18 cellular contexts compared by ENCODE assay signal in the genomic region with DNA sequence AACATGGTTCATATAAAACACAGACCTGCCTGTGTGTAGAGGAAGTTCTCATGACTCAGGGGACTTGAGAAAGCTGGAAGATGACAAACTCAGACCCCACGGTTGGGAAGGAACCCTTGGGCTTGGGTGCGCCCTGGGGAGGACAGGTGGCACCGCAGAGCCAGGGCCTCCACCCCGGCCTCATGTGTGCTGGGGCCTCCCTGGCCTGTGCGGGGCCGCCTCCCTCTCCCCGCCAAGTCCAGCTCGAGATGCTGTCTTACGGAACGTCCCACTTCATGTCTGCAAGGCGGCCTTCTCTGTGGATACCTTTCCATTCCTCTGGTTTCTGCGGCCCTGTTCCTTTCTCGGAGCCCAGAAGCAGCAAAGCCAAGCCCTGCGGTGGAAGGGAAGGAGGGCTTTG.
A peak's percentile ranks its signal among the peaks of the same experiment; 100 is the strongest.
DNase-seq lines count a peak whose midpoint lies in the region; ATAC-seq and TF ChIP-seq lines count a peak whose summit lies in the region.
"Had no signal": no experiment of that assay in that cellular context is flagged by ENCODE, and none has a peak within 500 bp of the region (broad histone marks: within the 10 kb centered on the region; RNA-seq: fewer than 3 reads in every experiment).

No MANE protein-coding gene starts in this region.

- ATAC-seq in activated CD8-positive, alpha-beta T cell treated with anti-CD3 and anti-CD28 coated beads, Interleukin-2, amount 10 ng/mL, durations not matched to agents 7 days and 5 days = no peak
- ATAC-seq in GM18870 (IDR thresholded peaks at IDR 0.05; ENCODE audit: unreplicated experiment) = no peak

- H3K36me3 ChIP-seq in A673 (ENCODE audit: insufficient read depth, low read length, poor library complexity, severe bottlenecking) (no peaks in the 10 kb centered on the region), smooth muscle cell (ENCODE audit: low read depth) (no peaks in the 10 kb centered on the region)
- H3K36me3 ChIP-seq: brain microvascular endothelial cell had no signal

- no peak overlapping the region for H3K27ac Mint-ChIP-seq in activated CD8-positive, alpha-beta T cell treated with anti-CD3 and anti-CD28 coated beads, Interleukin-2, amount 10 ng/mL, durations not matched to agents 7 days and 5 days
- H3K27ac Mint-ChIP-seq: activated CD4-positive, alpha-beta T cell treated with anti-CD3 and anti-CD28 coated beads, Interleukin-2, amount 10 ng/mL, durations not matched to agents 24 days and 14 days; activated naive CD4-positive, alpha-beta T cell treated with anti-CD3 and anti-CD28 coated beads, Interleukin-2, amount 50 U/mL, for 24 hours had no signal

- no peaks in the 10 kb centered on the region for H3K27me3 ChIP-seq in A673 (replicated peaks; ENCODE audit: insufficient read depth, low read depth, low read length, poor library complexity)
- no peaks in the 10 kb centered on the region for H3K27me3 ChIP-seq in dorsolateral prefrontal cortex
- no peaks in the 10 kb centered on the region for H3K27me3 ChIP-seq in smooth muscle cell (ENCODE audit: low read depth)
- H3K27me3 ChIP-seq: brain microvascular endothelial cell had no signal

- DNase-seq in A673 (ENCODE audit: low spot score) = no peak
- DNase-seq in HT1080 (ENCODE audit: low read depth) = peak; percentile 24
- DNase-seq in dorsolateral prefrontal cortex = no peak
- no peak for DNase-seq in smooth muscle cell (lab: John Stamatoyannopoulos, UW; ENCODE audit: unreplicated experiment)
- no peak for DNase-seq in activated CD8-positive, alpha-beta T cell treated with anti-CD3 and anti-CD28 coated beads, Interleukin-2, amount 10 ng/mL, durations not matched to agents 7 days and 5 days
- no peak for DNase-seq in NCI-H446 (lab: John Stamatoyannopoulos, UW)
- no peak for DNase-seq in NCI-H226
- DNase-seq: activated CD4-positive, alpha-beta T cell treated with anti-CD3 and anti-CD28 coated beads, Interleukin-2, amount 10 ng/mL, durations not matched to agents 24 days and 14 days; activated T-cell treated with anti-CD3 and anti-CD28 coated beads for 4 hours; AML-193; brain microvascular endothelial cell; GM23248; mucosa of descending colon; NCI-H1930; NCI-H510A treated with DMSO at 0.1 percent for 48 hours; T-helper 9 cell had no signal

- H3K36me3 Mint-ChIP-seq in activated CD8-positive, alpha-beta T cell treated with anti-CD3 and anti-CD28 coated beads, Interleukin-2, amount 10 ng/mL, durations not matched to agents 7 days and 5 days (ENCODE audit: low read depth) = no peaks in the 10 kb centered on the region
- H3K36me3 Mint-ChIP-seq: activated naive CD4-positive, alpha-beta T cell treated with anti-CD3 and anti-CD28 coated beads, Interleukin-2, amount 50 U/mL, for 24 hours had no signal

- H3K27ac ChIP-seq in A673 (ENCODE audit: low read depth, low read length, poor library complexity, severe bottlenecking) (peak overlapping the region; percentile 73), dorsolateral prefrontal cortex (peak overlapping the region; percentile 6 to 97 (median 91)), smooth muscle cell (ENCODE audit: low read depth) (peak overlapping the region; percentile 91)
- H3K27ac ChIP-seq: brain microvascular endothelial cell had no signal

- no peak overlapping the region for H2AFZ ChIP-seq in smooth muscle cell (ENCODE audit: low read depth)

- POLR2A ChIA-PET in A673 (lab: Charles Lee; ENCODE audit: low non-redundant PET) = interaction anchor here (0.6 kb wide), 1 partner anchor 385 kb away, joined by 25 read pairs; no protein-coding TSS in a partner anchor
- POLR2A ChIA-PET in activated CD8-positive, alpha-beta T cell treated with anti-CD3 and anti-CD28 coated beads, Interleukin-2, amount 10 ng/mL, durations not matched to agents 7 days and 5 days (lab: Charles Lee) = no interaction called here

- no TSS peak for BruUV-seq in A673 (replicated peaks; lab: Mats Ljungman, UMichigan)

- H3K9me3 Mint-ChIP-seq in activated CD8-positive, alpha-beta T cell treated with anti-CD3 and anti-CD28 coated beads, Interleukin-2, amount 10 ng/mL, durations not matched to agents 7 days and 5 days (ENCODE audit: insufficient read depth) = no peaks in the 10 kb centered on the region
- H3K9me3 Mint-ChIP-seq: activated CD4-positive, alpha-beta T cell treated with anti-CD3 and anti-CD28 coated beads, Interleukin-2, amount 10 ng/mL, durations not matched to agents 24 days and 14 days; activated naive CD4-positive, alpha-beta T cell treated with anti-CD3 and anti-CD28 coated beads, Interleukin-2, amount 50 U/mL, for 24 hours had no signal

- H3K27me3 Mint-ChIP-seq in activated CD8-positive, alpha-beta T cell treated with anti-CD3 and anti-CD28 coated beads, Interleukin-2, amount 10 ng/mL, durations not matched to agents 7 days and 5 days (ENCODE audit: low read depth) = no peaks in the 10 kb centered on the region
- H3K27me3 Mint-ChIP-seq: activated CD4-positive, alpha-beta T cell treated with anti-CD3 and anti-CD28 coated beads, Interleukin-2, amount 10 ng/mL, durations not matched to agents 24 days and 14 days; activated naive CD4-positive, alpha-beta T cell treated with anti-CD3 and anti-CD28 coated beads, Interleukin-2, amount 50 U/mL, for 24 hours had no signal

- no peak overlapping the region for H3K4me3 Mint-ChIP-seq in activated CD8-positive, alpha-beta T cell treated with anti-CD3 and anti-CD28 coated beads, Interleukin-2, amount 10 ng/mL, durations not matched to agents 7 days and 5 days
- H3K4me3 Mint-ChIP-seq: activated CD4-positive, alpha-beta T cell treated with anti-CD3 and anti-CD28 coated beads, Interleukin-2, amount 10 ng/mL, durations not matched to agents 24 days and 14 days; activated naive CD4-positive, alpha-beta T cell treated with anti-CD3 and anti-CD28 coated beads, Interleukin-2, amount 50 U/mL, for 24 hours had no signal

- no peaks in the 10 kb centered on the region for H4K20me1 ChIP-seq in smooth muscle cell (ENCODE audit: low read depth)

- no peak overlapping the region for H3K9ac ChIP-seq in smooth muscle cell (ENCODE audit: low read depth)

- H3K4me1 ChIP-seq in A673 (ENCODE audit: insufficient read depth, low read length, poor library complexity, severe bottlenecking) (peaks cover 34% of the 10 kb centered on the region), smooth muscle cell (ENCODE audit: low read depth) (peaks cover 18% of the 10 kb centered on the region)

- H3K4me3 ChIP-seq in A673 (ENCODE audit: low read depth, low read length, poor library complexity, severe bottlenecking) (no peak overlapping the region), dorsolateral prefrontal cortex (no peak overlapping the region), smooth muscle cell (no peak overlapping the region)
- H3K4me3 ChIP-seq: GM23248, mucosa of descending colon had no signal

- CTCF ChIA-PET in A673 (lab: Charles Lee) = no interaction called here
- CTCF ChIA-PET in activated CD8-positive, alpha-beta T cell treated with anti-CD3 and anti-CD28 coated beads, Interleukin-2, amount 10 ng/mL, durations not matched to agents 7 days and 5 days (lab: Charles Lee) = no interaction called here

- no peaks in the 10 kb centered on the region for H3K79me2 ChIP-seq in smooth muscle cell (ENCODE audit: low read depth)

- no peak for TF ChIP-seq CTCF in A673 (conservative IDR thresholded peaks at IDR 0.05; ENCODE audit: low read depth, low read length)
- TF ChIP-seq CTCF in dorsolateral prefrontal cortex (IDR thresholded peaks at IDR 0.05 in 54 of 56, conservative IDR thresholded peaks at IDR 0.05 in 2 of 56; ENCODE audit: low read depth in 1 of 56, partially characterized antibody in 56 of 56) = no peak
- no peak for TF ChIP-seq CTCF in smooth muscle cell (IDR thresholded peaks at IDR 0.05; ENCODE audit: borderline replicate concordance, insufficient read depth, poor library complexity, severe bottlenecking)

- H3F3A ChIP-seq in smooth muscle cell (ENCODE audit: low read depth) = peaks cover 9% of the 10 kb centered on the region

- intact Hi-C loops in A673 (cut with micrococcal nuclease; ENCODE audit: unreplicated experiment) (no loop called here), dorsolateral prefrontal cortex (cut with DNase I) (loop anchor here in 1 of 2 donors (5.0 kb wide), 1 partner anchor 217 kb away; no protein-coding TSS in a partner anchor)

- WGBS in smooth muscle cell (ENCODE audit: low lambda C conversion rate) = 88% methylated on average over 14 of the region's 14 CpGs

- peaks cover 2% of the 10 kb centered on the region for H3K4me1 Mint-ChIP-seq in activated CD8-positive, alpha-beta T cell treated with anti-CD3 and anti-CD28 coated beads, Interleukin-2, amount 10 ng/mL, durations not matched to agents 7 days and 5 days (ENCODE audit: low read depth)

- H3K4me2 ChIP-seq in smooth muscle cell = no peak overlapping the region

- H3K9me3 ChIP-seq in A673 (ENCODE audit: low read depth, low read length, poor library complexity, severe bottlenecking) = no peaks in the 10 kb centered on the region
- no peaks in the 10 kb centered on the region for H3K9me3 ChIP-seq in smooth muscle cell (replicated peaks; ENCODE audit: low read depth)
- H3K9me3 ChIP-seq: mucosa of descending colon had no signal
